In genomic region chr3:36919439-36920160, GRCh38 we compare ENCODE assay signal across 29 cellular contexts. TPM values are rescaled to one million over a fixed set of nuclear protein-coding genes. Genes with fewer than 3 reads are reported as not detected.
DNase-seq lines count a peak whose midpoint lies in the region; ATAC-seq, FAIRE-seq and TF ChIP-seq lines count a peak whose summit lies in the region.
"Had no signal": no experiment of that assay in that cellular context is flagged by ENCODE, and none has a peak within 500 bp of the region (broad histone marks: within the 10 kb centered on the region; RNA-seq: fewer than 3 reads in every experiment).

No MANE protein-coding gene starts in this region.

- H3F3A ChIP-seq in PC-9 (ENCODE audit: insufficient read depth, low read depth) = no peaks in the 10 kb centered on the region

- intact Hi-C loops in OCI-LY7 (cut with micrococcal nuclease; ENCODE audit: unreplicated experiment) = no loop called here
- intact Hi-C loops in pancreas (cut with DNase I) = no loop called here
- intact Hi-C loops in esophagus muscularis mucosa (cut with DNase I) = no loop called here
- intact Hi-C loops in PC-9 (cut with micrococcal nuclease; ENCODE audit: unreplicated experiment) = no loop called here

- no peak for TF ChIP-seq POLR2A in esophagus muscularis mucosa (IDR thresholded peaks at IDR 0.05; ENCODE audit: low read depth)

- H3K79me2 ChIP-seq in OCI-LY7 (ENCODE audit: insufficient read depth, low read depth, low read length) (peaks cover 85% of the 10 kb centered on the region), hepatocyte (peaks cover 7% of the 10 kb centered on the region), PC-9 (ENCODE audit: low read depth) (no peaks in the 10 kb centered on the region)

- H3K27me3 ChIP-seq in hepatocyte = no peaks in the 10 kb centered on the region
- H3K27me3 ChIP-seq in pancreas = no peaks in the 10 kb centered on the region
- H3K27me3 ChIP-seq in esophagus muscularis mucosa = no peaks in the 10 kb centered on the region
- H3K27me3 ChIP-seq in PC-9 (ENCODE audit: insufficient read depth, low read depth) = no peaks in the 10 kb centered on the region
- H3K27me3 ChIP-seq: MG63, Peyer's patch, spleen had no signal

- DNase-seq in DMS53 treated with DMSO at 0.1 percent for 48 hours (lab: John Stamatoyannopoulos, UW; ENCODE audit: unreplicated experiment) (peak; percentile 59), OCI-LY7 (ENCODE audit: low spot score) (no peak), hepatocyte (ENCODE audit: low spot score) (peak; percentile 61), pancreas (peak in 3 of 6 donors; percentile 25 to 44 (median 42)), esophagus muscularis mucosa (ENCODE audit: extremely low spot score) (no peak), coronary artery (ENCODE audit: low spot score) (no peak), PC-9 (no peak)
- no peak for DNase-seq in stimulated activated CD4-positive, alpha-beta T cell treated with anti-CD3 and anti-CD28 coated beads, Interleukin-12 subunit alpha, Interleukin-12 subunit beta, amount 100 ng/mL, for 4 hours
- DNase-seq: activated CD4-positive, alpha-beta T cell treated with anti-CD3 and anti-CD28 coated beads, Interleukin-2, amount 50 U/mL, for 48 hours; activated CD4-positive, CD25-positive, alpha-beta regulatory T cell; anterior cingulate cortex; endodermal cell; GOT3; left cardiac atrium; mesenchymal stem cell; MG63; naive B cell; NCI-H1105 treated with DMSO at 0.1 percent for 48 hours; NCI-H1930; NCI-H524 treated with DMSO at 0.1 percent for 48 hours; NK-92 treated with Interleukin-12 subunit alpha and Interleukin-12 subunit beta, amount 100 ng/mL, for 24 hours; SHP77 treated with DMSO at 0.1 percent for 48 hours; spleen; stimulated activated CD4-positive, alpha-beta T cell treated with anti-CD3 and anti-CD28 coated beads, Interleukin-2, amount 100 ng/mL, for 48 hours had no signal

- TF ChIP-seq EP300 in esophagus muscularis mucosa (IDR thresholded peaks at IDR 0.05) = no peak

- peaks cover 74% of the 10 kb centered on the region for H3K4me1 ChIP-seq in OCI-LY7 (ENCODE audit: insufficient read depth, low read length, poor library complexity, severe bottlenecking)
- H3K4me1 ChIP-seq in hepatocyte (ENCODE audit: insufficient read depth) = peaks cover 38% of the 10 kb centered on the region
- H3K4me1 ChIP-seq in pancreas = peaks cover 4 to 16% (median 15%) of the 10 kb centered on the region in 3 donors
- H3K4me1 ChIP-seq in esophagus muscularis mucosa = no peaks in the 10 kb centered on the region
- H3K4me1 ChIP-seq in PC-9 (replicated peaks; ENCODE audit: insufficient read depth) = no peaks in the 10 kb centered on the region

- no peak overlapping the region for H2AFZ ChIP-seq in OCI-LY7 (ENCODE audit: low read length)
- H2AFZ ChIP-seq in hepatocyte = no peak overlapping the region
- no peak overlapping the region for H2AFZ ChIP-seq in PC-9

- H4K20me1 ChIP-seq in OCI-LY7 (ENCODE audit: insufficient read depth, low read length) (no peaks in the 10 kb centered on the region), hepatocyte (ENCODE audit: insufficient read depth, poor library complexity, severe bottlenecking) (no peaks in the 10 kb centered on the region), PC-9 (ENCODE audit: insufficient read depth) (no peaks in the 10 kb centered on the region)

- CTCF ChIA-PET in OCI-LY7 (lab: Charles Lee; ENCODE audit: unreplicated experiment) = no interaction called here
- CTCF ChIA-PET in PC-9 (lab: Charles Lee) = no interaction called here

- peak overlapping the region; percentile 57 for H3K4me3 ChIP-seq in OCI-LY7 (ENCODE audit: low read depth, low read length, poor library complexity, severe bottlenecking)
- H3K4me3 ChIP-seq in hepatocyte = no peak overlapping the region
- no peak overlapping the region for H3K4me3 ChIP-seq in pancreas
- H3K4me3 ChIP-seq in esophagus muscularis mucosa = no peak overlapping the region
- H3K4me3 ChIP-seq in coronary artery = no peak overlapping the region
- no peak overlapping the region for H3K4me3 ChIP-seq in PC-9
- H3K4me3 ChIP-seq: MG63, Peyer's patch, spleen had no signal

- POLR2A ChIA-PET in OCI-LY7 (lab: Charles Lee) = interaction anchor here (0.7 to 2.6 kb wide), 5 partner anchors 10 to 1402 kb away, joined by 3 to 14 read pairs (median 6); no protein-coding TSS in a partner anchor
- POLR2A ChIA-PET in PC-9 (lab: Charles Lee; ENCODE audit: unreplicated experiment) = interaction anchor here (0.5 kb wide), 1 partner anchor 19 kb away, joined by 7 read pairs; no protein-coding TSS in a partner anchor

- WGBS in hepatocyte (ENCODE audit: low lambda C conversion rate, missing lambda C conversion rate) = 75% methylated on average over 4 of the region's 4 CpGs
- WGBS in pancreas, 2 donors = 33% methylated on average over 4 of the region's 4 CpGs
- WGBS in esophagus muscularis mucosa = 94% methylated on average over 4 of the region's 4 CpGs

- BruUV-seq in OCI-LY7 (replicated peaks; lab: Mats Ljungman, UMichigan) = no TSS peak
- BruUV-seq in PC-9 (replicated peaks; lab: Mats Ljungman, UMichigan) = no TSS peak

- TF ChIP-seq CTCF in OCI-LY7 (conservative IDR thresholded peaks at IDR 0.05; ENCODE audit: low read length) (no peak), hepatocyte (IDR thresholded peaks at IDR 0.05; ENCODE audit: poor library complexity) (no peak), pancreas (IDR thresholded peaks at IDR 0.05) (no peak), esophagus muscularis mucosa (IDR thresholded peaks at IDR 0.05) (no peak), coronary artery (IDR thresholded peaks at IDR 0.05) (no peak), PC-9 (conservative IDR thresholded peaks at IDR 0.05) (no peak)

- peaks cover 33% of the 10 kb centered on the region for H3K36me3 ChIP-seq in OCI-LY7 (ENCODE audit: insufficient read depth, low read length)
- H3K36me3 ChIP-seq in hepatocyte (replicated peaks; ENCODE audit: insufficient read depth, low read depth) = no peaks in the 10 kb centered on the region
- no peaks in the 10 kb centered on the region for H3K36me3 ChIP-seq in pancreas
- H3K36me3 ChIP-seq in esophagus muscularis mucosa = no peaks in the 10 kb centered on the region
- no peaks in the 10 kb centered on the region for H3K36me3 ChIP-seq in PC-9 (ENCODE audit: low read depth)
- H3K36me3 ChIP-seq: MG63, Peyer's patch had no signal

- peak; percentile 92 to 98 (median 96) for ATAC-seq in pancreas
- ATAC-seq: esophagus mucosa; left cardiac atrium; stimulated activated effector memory CD8-positive, alpha-beta T cell treated with anti-CD3 and anti-CD28 coated beads, Interleukin-12 subunit alpha, Interleukin-12 subunit beta, amount 100 ng/mL, for 72 hours had no signal

- H3K9me3 ChIP-seq in OCI-LY7 (ENCODE audit: low read length) (peaks cover 23% of the 10 kb centered on the region), hepatocyte (ENCODE audit: low read depth) (no peaks in the 10 kb centered on the region), pancreas (no peaks in the 10 kb centered on the region), esophagus muscularis mucosa (no peaks in the 10 kb centered on the region), PC-9 (ENCODE audit: insufficient read depth, low read depth) (no peaks in the 10 kb centered on the region)
- H3K9me3 ChIP-seq: MG63 had no signal

- peak overlapping the region; percentile 79 for H3K4me2 ChIP-seq in OCI-LY7 (ENCODE audit: low read length)
- no peak overlapping the region for H3K4me2 ChIP-seq in hepatocyte
- no peak overlapping the region for H3K4me2 ChIP-seq in PC-9

- no peaks in the 10 kb centered on the region for H3K9me2 ChIP-seq in OCI-LY7 (ENCODE audit: insufficient read depth, low read length)
- H3K9me2 ChIP-seq in hepatocyte (replicated peaks; ENCODE audit: insufficient read depth) = no peaks in the 10 kb centered on the region
- H3K9me2 ChIP-seq in PC-9 (ENCODE audit: insufficient read depth) = no peaks in the 10 kb centered on the region

- no peak for FAIRE-seq in pancreas (lab: Jason Lieb, UNC)
- FAIRE-seq: frontal cortex, urothelium cell line had no signal

- H3K27ac ChIP-seq in OCI-LY7 (ENCODE audit: low read depth, low read length, poor library complexity, severe bottlenecking) (peak overlapping the region; percentile 73), hepatocyte (peak overlapping the region; percentile 96), pancreas (peak overlapping the region in 2 of 4 donors; percentile 51 to 67), esophagus muscularis mucosa (replicated peaks in 1 of 4) (no peak overlapping the region), coronary artery (no peak overlapping the region), PC-9 (no peak overlapping the region)

RNA-seq across cellular contexts. Expression of gene TRANK1, which starts 25.3 kb away (rescaled TPM):
- total RNA-seq in OCI-LY7 (2014; rRNA removed; shearing (Covaris generic)) = 29.1 and 34.9 TPM in 2 replicates
- total RNA-seq in OCI-LY7 (2022) = 57.1 and 66.3 TPM in 2 replicates
- total RNA-seq in hepatocyte = 16.7 and 19.9 TPM in 2 replicates
- polyA plus RNA-seq in hepatocyte = 8.5 and 9.4 TPM in 2 replicates
- 10 to 100 TPM in 1 of 6 donors, 1 to 10 TPM in 5; 2.5 to 14.6 (median 4.2) TPM for total RNA-seq in pancreas
- 1 to 10 TPM; 1.7 to 1.8 TPM for polyA plus RNA-seq in pancreas
- total RNA-seq in esophagus muscularis mucosa = 1 to 10 TPM; 7.3 to 9.6 (median 8.2) TPM
- 8.9 and 12.1 TPM in 2 replicates for total RNA-seq in PC-9 (2021)

Comparison
In these comparisons a context has a peak if more than half of its experiments do, and no peak if none do; other contexts are left out.
1. DNase-seq: peak in DMS53 treated with DMSO at 0.1 percent for 48 hours (single experiment) and hepatocyte (single experiment); none in OCI-LY7 (single experiment), stimulated activated CD4-positive, alpha-beta T cell treated with anti-CD3 and anti-CD28 coated beads, Interleukin-12 subunit alpha, Interleukin-12 subunit beta, amount 100 ng/mL, for 4 hours (single experiment), esophagus muscularis mucosa (single experiment), coronary artery (single experiment) and PC-9 (0 of 2).
2. H3K27ac ChIP-seq: peak in OCI-LY7 (single experiment) and hepatocyte (single experiment); none in esophagus muscularis mucosa (0 of 4), coronary artery (0 of 2) and PC-9 (single experiment).